Comparison of ENCODE assay signal across 28 cellular contexts in the genomic region with DNA sequence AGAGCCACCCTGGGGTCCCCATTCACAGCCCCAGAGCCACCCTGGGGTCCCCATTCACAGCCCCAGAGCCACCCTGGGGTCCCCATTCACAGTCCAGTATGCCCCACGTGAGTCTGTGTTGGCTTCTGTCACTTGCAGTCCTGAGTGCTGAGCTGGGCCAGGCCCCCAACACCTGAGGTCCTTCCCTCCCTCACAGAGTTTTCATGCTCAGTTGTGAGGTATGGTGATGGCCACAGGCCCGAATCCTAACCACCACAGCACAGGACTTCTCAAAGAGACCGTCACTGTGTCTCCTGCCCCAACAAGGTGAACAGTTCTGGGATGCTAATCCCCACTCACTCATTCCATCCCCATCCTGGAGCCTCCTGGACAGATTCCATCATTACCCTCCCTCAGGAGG.
"Had no signal": no experiment of that assay in that cellular context is flagged by ENCODE, and none has a peak within 500 bp of the region (broad histone marks: within the 10 kb centered on the region; RNA-seq: fewer than 3 reads in every experiment).

No MANE protein-coding gene starts in this region.

- H3K27ac Mint-ChIP-seq: activated CD4-positive, alpha-beta T cell treated with anti-CD3 and anti-CD28 coated beads, Interleukin-2, amount 10 ng/mL, durations not matched to agents 24 days and 14 days; activated naive CD8-positive, alpha-beta T cell treated with anti-CD3 and anti-CD28 coated beads for 36 hours; activated T-cell treated with anti-CD3 and anti-CD28 coated beads, Interleukin-2, amount 50 U/mL, for 72 hours; activated T-helper 17 cell treated with anti-CD3 and anti-CD28 coated beads, Interleukin-2, amount 50 U/mL, for 72 hours had no signal

- H3K4me3 Mint-ChIP-seq: activated CD4-positive, alpha-beta T cell treated with anti-CD3 and anti-CD28 coated beads, Interleukin-2, amount 10 ng/mL, durations not matched to agents 24 days and 14 days; activated naive CD8-positive, alpha-beta T cell treated with anti-CD3 and anti-CD28 coated beads for 36 hours; activated T-cell treated with anti-CD3 and anti-CD28 coated beads, Interleukin-2, amount 50 U/mL, for 72 hours; activated T-helper 17 cell treated with anti-CD3 and anti-CD28 coated beads, Interleukin-2, amount 50 U/mL, for 72 hours had no signal

- H3K9me3 Mint-ChIP-seq: activated CD4-positive, alpha-beta T cell treated with anti-CD3 and anti-CD28 coated beads, Interleukin-2, amount 10 ng/mL, durations not matched to agents 24 days and 14 days; activated naive CD8-positive, alpha-beta T cell treated with anti-CD3 and anti-CD28 coated beads for 36 hours; activated T-helper 17 cell treated with anti-CD3 and anti-CD28 coated beads, Interleukin-2, amount 50 U/mL, for 72 hours had no signal

- H3K27ac ChIP-seq: brain microvascular endothelial cell, cardiac muscle cell, SJCRH30, SK-N-MC had no signal

- H3K27me3 Mint-ChIP-seq: activated CD4-positive, alpha-beta T cell treated with anti-CD3 and anti-CD28 coated beads, Interleukin-2, amount 10 ng/mL, durations not matched to agents 24 days and 14 days; activated naive CD8-positive, alpha-beta T cell treated with anti-CD3 and anti-CD28 coated beads for 36 hours had no signal

- H3K36me3 Mint-ChIP-seq: activated naive CD8-positive, alpha-beta T cell treated with anti-CD3 and anti-CD28 coated beads for 36 hours had no signal

- H3K4me3 ChIP-seq: cardiac muscle cell, K562, SJCRH30, SK-N-MC had no signal

- DNase-seq: activated CD4-positive, alpha-beta T cell treated with anti-CD3 and anti-CD28 coated beads, Interleukin-2, amount 10 ng/mL, durations not matched to agents 24 days and 14 days; activated CD4-positive, alpha-beta T cell treated with anti-CD3 and anti-CD28 coated beads, Interleukin-2, amount 50 U/mL, for 4 hours; activated effector memory CD4-positive, alpha-beta T cell treated with anti-CD3 and anti-CD28 coated beads, Interleukin-2, amount 50 U/mL, for 16 hours; activated naive CD4-positive, alpha-beta T cell; activated naive CD4-positive, alpha-beta T cell treated with anti-CD3 and anti-CD28 coated beads, Interleukin-2, amount 50 U/mL, for 16 hours; activated naive CD8-positive, alpha-beta T cell treated with anti-CD3 and anti-CD28 coated beads for 36 hours; activated T-cell treated with anti-CD3 and anti-CD28 coated beads, Interleukin-2, amount 50 U/mL, for 1 hour; activated T-cell treated with anti-CD3 and anti-CD28 coated beads, Interleukin-2, amount 50 U/mL, for 72 hours; amniotic stem cell; brain microvascular endothelial cell; NCI-H1105 treated with DMSO at 0.1 percent for 48 hours; NCI-H1436; NCI-H1694; NCI-H1930; NCI-H2081 treated with DMSO at 0.1 percent for 48 hours; NCI-H226; NCI-H446 treated with DMSO at 0.1 percent for 48 hours; NCI-H524; NCI-H69; NCI-H82; SHP77; SJCRH30; T1000 had no signal

- H3K4me1 Mint-ChIP-seq: activated CD4-positive, alpha-beta T cell treated with anti-CD3 and anti-CD28 coated beads, Interleukin-2, amount 10 ng/mL, durations not matched to agents 24 days and 14 days; activated naive CD8-positive, alpha-beta T cell treated with anti-CD3 and anti-CD28 coated beads for 36 hours had no signal

- ATAC-seq: activated T-cell treated with anti-CD3 and anti-CD28 coated beads, Interleukin-2, amount 50 U/mL, for 72 hours; activated T-helper 17 cell treated with anti-CD3 and anti-CD28 coated beads, Interleukin-2, amount 50 U/mL, for 72 hours; K562; Panc1 had no signal
